In genomic region chr16:49470550-49470949, GRCh38 we compare ENCODE assay signal across 16 cellular contexts.
DNase-seq lines count a peak whose midpoint lies in the region; ATAC-seq and TF ChIP-seq lines count a peak whose summit lies in the region.
"Had no signal": no experiment of that assay in that cellular context is flagged by ENCODE, and none has a peak within 500 bp of the region (broad histone marks: within the 10 kb centered on the region; RNA-seq: fewer than 3 reads in every experiment).

No MANE protein-coding gene starts in this region.

- DNase-seq in activated effector memory CD4-positive, alpha-beta T cell treated with anti-CD3 and anti-CD28 coated beads, Interleukin-2, amount 50 U/mL, for 16 hours, result peak; percentile 42
- no peak for DNase-seq in activated effector memory CD4-positive, alpha-beta T cell treated with Interleukin-2 at 50 U/mL for 16 hours
- DNase-seq in coronary artery (ENCODE audit: low spot score), result peak; percentile 65
- peak; percentile 81 for DNase-seq in mesenteric fat pad (ENCODE audit: low spot score)
- DNase-seq in ureter (ENCODE audit: low spot score), result peak; percentile 28
- DNase-seq in NCI-H82 (lab: John Stamatoyannopoulos, UW), result no peak
- DNase-seq in AG08396 (ENCODE audit: low spot score), result no peak
- DNase-seq: COR-L47, EL, GOT3, MG63, NCI-H1092, NCI-H2107, NCI-H2227 treated with DMSO at 0.1 percent for 48 hours had no signal

- H3K27ac ChIP-seq in coronary artery, result no peak overlapping the region
- H3K27ac ChIP-seq: A549 had no signal

- no peak for ATAC-seq in HG03571 (IDR thresholded peaks at IDR 0.05; ENCODE audit: unreplicated experiment)
- ATAC-seq: A549 had no signal

- H3K4me3 ChIP-seq in coronary artery, result no peak overlapping the region
- H3K4me3 ChIP-seq: A549, MG63 had no signal

- TF ChIP-seq CTCF in coronary artery (IDR thresholded peaks at IDR 0.05), result no peak

Comparison
In these comparisons a context has a peak if more than half of its experiments do, and no peak if none do; other contexts are left out.
1. DNase-seq: peak in activated effector memory CD4-positive, alpha-beta T cell treated with anti-CD3 and anti-CD28 coated beads, Interleukin-2, amount 50 U/mL, for 16 hours (single experiment), coronary artery (single experiment), mesenteric fat pad (single experiment) and ureter (single experiment); none in activated effector memory CD4-positive, alpha-beta T cell treated with Interleukin-2 at 50 U/mL for 16 hours (single experiment), NCI-H82 (single experiment) and AG08396 (single experiment).